ENCODE assay signal across 13 cellular contexts in genomic region chr18:2897448-2898052, GRCh38.
"Had no signal": no experiment of that assay in that cellular context is flagged by ENCODE, and none has a peak within 500 bp of the region (broad histone marks: within the 10 kb centered on the region; RNA-seq: fewer than 3 reads in every experiment).

No MANE protein-coding gene starts in this region.

- DNase-seq: activated CD4-positive, alpha-beta T cell treated with anti-CD3 and anti-CD28 coated beads, Interleukin-2, amount 50 U/mL, for 48 hours; activated CD4-positive, CD25-positive, alpha-beta regulatory T cell treated with anti-CD3 and anti-CD28 coated beads, Interleukin-2, amount 50 U/mL, for 72 hours; activated naive CD4-positive, alpha-beta T cell; aorta; thyroid gland had no signal

- H3K4me1 Mint-ChIP-seq: memory B cell had no signal

- FAIRE-seq: bronchial epithelial cell, colon, frontal cortex had no signal

- H3K9me3 ChIP-seq: thyroid gland, vagina had no signal

- H3K36me3 ChIP-seq: thyroid gland, vagina had no signal

- H3K27ac ChIP-seq: thyroid gland had no signal

- H3K4me3 Mint-ChIP-seq: memory B cell; natural killer cell treated with Interleukin-12 subunit alpha and Interleukin-12 subunit beta and Interleukin-15 and Interleukin-18, amount 100 ng/mL, for 72 hours; T-helper 2 cell treated with Interferon-gamma antibody and Interleukin-4, amounts not matched to agents 5 μg/mL and 100 μg/mL, for 36 hours had no signal

- H3K27me3 Mint-ChIP-seq: memory B cell had no signal

- H3K4me3 ChIP-seq: heart left ventricle, thyroid gland, vagina had no signal

- H3K36me3 Mint-ChIP-seq: natural killer cell treated with Interleukin-12 subunit alpha and Interleukin-12 subunit beta and Interleukin-15 and Interleukin-18, amount 100 ng/mL, for 72 hours had no signal

- H3K27ac Mint-ChIP-seq: memory B cell; natural killer cell treated with Interleukin-12 subunit alpha and Interleukin-12 subunit beta and Interleukin-15 and Interleukin-18, amount 100 ng/mL, for 72 hours; T-helper 2 cell treated with Interferon-gamma antibody and Interleukin-4, amounts not matched to agents 5 μg/mL and 100 μg/mL, for 36 hours had no signal

- H3K27me3 ChIP-seq: heart left ventricle, thyroid gland, vagina had no signal
